ENCODE assay signal across 30 cellular contexts in the genomic region with DNA sequence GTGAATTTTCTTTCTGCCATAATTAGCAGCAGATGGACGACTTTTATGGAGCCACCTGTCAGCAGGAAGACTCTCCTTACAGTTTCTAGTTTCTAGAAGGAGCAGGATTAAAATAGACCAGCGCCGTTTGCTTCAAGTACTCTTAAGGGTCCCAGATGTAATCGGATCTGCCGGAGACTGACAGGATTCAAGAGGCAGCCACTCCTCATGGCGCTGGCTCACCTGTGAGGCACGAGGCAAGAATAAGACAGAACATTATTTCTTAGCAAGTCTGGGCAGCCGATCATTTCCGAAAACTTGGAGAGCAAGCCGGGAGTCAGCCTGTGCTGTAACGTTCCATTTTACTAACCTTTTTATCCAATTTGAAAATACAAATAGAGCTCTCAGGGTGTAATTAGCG.
DNase-seq lines count a peak whose midpoint lies in the region; ATAC-seq, FAIRE-seq and TF ChIP-seq lines count a peak whose summit lies in the region.
"Had no signal": no experiment of that assay in that cellular context is flagged by ENCODE, and none has a peak within 500 bp of the region (broad histone marks: within the 10 kb centered on the region; RNA-seq: fewer than 3 reads in every experiment).

No MANE protein-coding gene starts in this region.

- H3K4me3 ChIP-seq in keratinocyte (ENCODE audit: control insufficient read depth in 2 of 3, extremely low read depth in 1 of 3, insufficient read depth in 2 of 3, low read depth in 1 of 3, low read length in 3 of 3): no peak overlapping the region
- no peak overlapping the region for H3K4me3 ChIP-seq in kidney (ENCODE audit: low read length in 2 of 2)
- H3K4me3 ChIP-seq: BLaER1, breast epithelium, colonic mucosa, uterus had no signal

- peak overlapping the region; percentile 39 for H3K4me2 ChIP-seq in keratinocyte (ENCODE audit: control insufficient read depth, extremely low read depth, insufficient read depth, low read depth, low read length)
- H3K4me2 ChIP-seq: BLaER1 had no signal

- H3K36me3 ChIP-seq in keratinocyte (ENCODE audit: control insufficient read depth in 2 of 2, extremely low read depth in 1 of 2, insufficient read depth in 2 of 2, low read length in 2 of 2): no peaks in the 10 kb centered on the region
- no peaks in the 10 kb centered on the region for H3K36me3 ChIP-seq in kidney (ENCODE audit: control insufficient read depth in 1 of 2, insufficient read depth in 2 of 2, low read length in 2 of 2)
- H3K36me3 ChIP-seq: BLaER1, breast epithelium, colonic mucosa, uterus had no signal

- intact Hi-C loops in kidney (cut with DNase I): no loop called here

- H3K9me1 ChIP-seq in keratinocyte (ENCODE audit: control insufficient read depth, extremely low read depth, insufficient read depth, low read length): no peaks in the 10 kb centered on the region

- FAIRE-seq in keratinocyte (lab: Jason Lieb, UNC) (peak; percentile 39), kidney (lab: Jason Lieb, UNC) (no peak)

- no peaks in the 10 kb centered on the region for H4K20me1 ChIP-seq in keratinocyte (ENCODE audit: control insufficient read depth, extremely low read depth, insufficient read depth, low read length)
- H4K20me1 ChIP-seq: BLaER1 had no signal

- H3K9ac ChIP-seq in keratinocyte (ENCODE audit: control insufficient read depth, extremely low read depth, insufficient read depth, low read length) (no peak overlapping the region), kidney (ENCODE audit: low read length in 2 of 2) (no peak overlapping the region)
- H3K9ac ChIP-seq: BLaER1 had no signal

- no peak for TF ChIP-seq CTCF in keratinocyte (optimal IDR thresholded peaks at IDR 0.05 in 1 of 3, IDR thresholded peaks at IDR 0.05 in 1 of 3, conservative IDR thresholded peaks at IDR 0.05 in 1 of 3; ENCODE audit: extremely low read depth in 1 of 3, insufficient read depth in 2 of 3, low read length in 3 of 3)
- TF ChIP-seq CTCF in kidney (IDR thresholded peaks at IDR 0.05; ENCODE audit: borderline replicate concordance, extremely low read depth, insufficient read depth): no peak

- H3K27ac ChIP-seq in keratinocyte (ENCODE audit: control insufficient read depth, insufficient read depth, low read length) (no peak overlapping the region), kidney (ENCODE audit: low read depth in 2 of 2, low read length in 2 of 2) (no peak overlapping the region)
- H3K27ac ChIP-seq: BLaER1, breast epithelium, colonic mucosa, foreskin keratinocyte, uterus had no signal

- H3K27me3 ChIP-seq in keratinocyte (ENCODE audit: control insufficient read depth, extremely low read depth, insufficient read depth, low read length): no peaks in the 10 kb centered on the region
- H3K27me3 ChIP-seq: BLaER1, breast epithelium, colonic mucosa, uterus had no signal

- no peaks in the 10 kb centered on the region for H3K9me3 ChIP-seq in keratinocyte (ENCODE audit: control insufficient read depth, low read depth, low read length)
- H3K9me3 ChIP-seq in kidney (ENCODE audit: control insufficient read depth in 1 of 2, low read length in 2 of 2): no peaks in the 10 kb centered on the region
- H3K9me3 ChIP-seq: BLaER1, breast epithelium, colonic mucosa, uterus had no signal

- no peaks in the 10 kb centered on the region for H3K4me1 Mint-ChIP-seq in activated naive CD8-positive, alpha-beta T cell treated with anti-CD3 and anti-CD28 coated beads, Interleukin-2, amount 50 U/mL, for 24 hours
- H3K4me1 Mint-ChIP-seq: activated CD4-positive, alpha-beta T cell treated with anti-CD3 and anti-CD28 coated beads, Interleukin-2, amount 10 ng/mL, durations not matched to agents 7 days and 5 days; activated CD8-positive, alpha-beta memory T cell treated with anti-CD3 and anti-CD28 coated beads, Interleukin-2, amount 10 ng/mL, durations not matched to agents 7 days and 5 days; activated naive CD4-positive, alpha-beta T cell treated with anti-CD3 and anti-CD28 coated beads, Interleukin-2, amount 10 ng/mL, durations not matched to agents 7 days and 5 days; immature natural killer cell; naive thymus-derived CD4-positive, alpha-beta T cell; stimulated activated naive B cell treated with anti-CD40 and anti-IgM and Interleukin-4, amounts not matched to agents 10 μg/mL and 1 μg/mL and 100 μg/mL, for 72 hours had no signal

- no peak overlapping the region for H3K27ac Mint-ChIP-seq in activated naive CD8-positive, alpha-beta T cell treated with anti-CD3 and anti-CD28 coated beads, Interleukin-2, amount 50 U/mL, for 24 hours
- H3K27ac Mint-ChIP-seq: activated CD4-positive, alpha-beta T cell treated with anti-CD3 and anti-CD28 coated beads, Interleukin-2, amount 10 ng/mL, durations not matched to agents 7 days and 5 days; activated CD8-positive, alpha-beta memory T cell treated with anti-CD3 and anti-CD28 coated beads, Interleukin-2, amount 10 ng/mL, durations not matched to agents 7 days and 5 days; activated naive CD4-positive, alpha-beta T cell treated with anti-CD3 and anti-CD28 coated beads, Interleukin-2, amount 10 ng/mL, durations not matched to agents 7 days and 5 days; activated T-cell treated with anti-CD3 and anti-CD28 coated beads, Interleukin-2, amount 50 U/mL, for 72 hours; effector memory CD8-positive, alpha-beta T cell; immature natural killer cell; mesothelial cell of epicardium; naive thymus-derived CD4-positive, alpha-beta T cell; stimulated activated naive B cell treated with anti-CD40 and anti-IgM and Interleukin-4, amounts not matched to agents 10 μg/mL and 1 μg/mL and 100 μg/mL, for 72 hours had no signal

- H2AFZ ChIP-seq in keratinocyte (ENCODE audit: control insufficient read depth, low read length): peak overlapping the region; percentile 41

- DNase-seq in DMS 273 (lab: John Stamatoyannopoulos, UW; ENCODE audit: unreplicated experiment): peak; percentile 81
- peak; percentile 68 to 94 (median 87) for DNase-seq in NCI-H1417 (lab: John Stamatoyannopoulos, UW)
- DNase-seq in NCI-H2227 (lab: John Stamatoyannopoulos, UW; ENCODE audit: unreplicated experiment): peak; percentile 41
- DNase-seq in keratinocyte (ENCODE audit: low read depth, low spot score): no peak
- DNase-seq in activated naive CD8-positive, alpha-beta T cell treated with anti-CD3 and anti-CD28 coated beads, Interleukin-2, amount 50 U/mL, for 24 hours: no peak
- DNase-seq in NCI-H2081 treated with DMSO at 0.1 percent for 48 hours (lab: John Stamatoyannopoulos, UW): no peak
- no peak for DNase-seq in DMS114 treated with DMSO at 0.1 percent for 48 hours (lab: John Stamatoyannopoulos, UW; ENCODE audit: unreplicated experiment)
- no peak for DNase-seq in kidney
- DNase-seq: ACHN; activated CD4-positive, alpha-beta T cell treated with anti-CD3 and anti-CD28 coated beads, Interleukin-2, amount 10 ng/mL, durations not matched to agents 7 days and 5 days; activated CD8-positive, alpha-beta memory T cell treated with anti-CD3 and anti-CD28 coated beads, Interleukin-2, amount 10 ng/mL, durations not matched to agents 7 days and 5 days; activated naive CD4-positive, alpha-beta T cell treated with anti-CD3 and anti-CD28 coated beads, Interleukin-2, amount 10 ng/mL, durations not matched to agents 7 days and 5 days; activated T-cell treated with anti-CD3 and anti-CD28 coated beads, Interleukin-2, amount 50 U/mL, for 72 hours; amygdala; colonic mucosa; effector memory CD8-positive, alpha-beta T cell; EL; immature natural killer cell; left ventricle myocardium superior; naive thymus-derived CD4-positive, alpha-beta T cell; NCI-H446; stimulated activated CD4-positive, alpha-beta T cell treated with anti-CD3 and anti-CD28 coated beads, Interleukin-2, amount 100 ng/mL, for 48 hours; stimulated activated naive B cell treated with anti-CD40 and anti-IgM and Interleukin-4, amounts not matched to agents 10 μg/mL and 1 μg/mL and 100 μg/mL, for 72 hours; uterus had no signal

- H3K4me3 Mint-ChIP-seq in activated naive CD8-positive, alpha-beta T cell treated with anti-CD3 and anti-CD28 coated beads, Interleukin-2, amount 50 U/mL, for 24 hours: no peak overlapping the region
- H3K4me3 Mint-ChIP-seq: activated CD4-positive, alpha-beta T cell treated with anti-CD3 and anti-CD28 coated beads, Interleukin-2, amount 10 ng/mL, durations not matched to agents 7 days and 5 days; activated CD8-positive, alpha-beta memory T cell treated with anti-CD3 and anti-CD28 coated beads, Interleukin-2, amount 10 ng/mL, durations not matched to agents 7 days and 5 days; activated naive CD4-positive, alpha-beta T cell treated with anti-CD3 and anti-CD28 coated beads, Interleukin-2, amount 10 ng/mL, durations not matched to agents 7 days and 5 days; activated T-cell treated with anti-CD3 and anti-CD28 coated beads, Interleukin-2, amount 50 U/mL, for 72 hours; effector memory CD8-positive, alpha-beta T cell; immature natural killer cell; mesothelial cell of epicardium; naive thymus-derived CD4-positive, alpha-beta T cell; stimulated activated naive B cell treated with anti-CD40 and anti-IgM and Interleukin-4, amounts not matched to agents 10 μg/mL and 1 μg/mL and 100 μg/mL, for 72 hours had no signal

- H3K27me3 Mint-ChIP-seq in activated naive CD8-positive, alpha-beta T cell treated with anti-CD3 and anti-CD28 coated beads, Interleukin-2, amount 50 U/mL, for 24 hours: peaks cover 12% of the 10 kb centered on the region

- peaks cover 7% of the 10 kb centered on the region for H3K4me1 ChIP-seq in keratinocyte (ENCODE audit: control insufficient read depth, extremely low read depth, insufficient read depth, low read length)
- no peaks in the 10 kb centered on the region for H3K4me1 ChIP-seq in kidney (ENCODE audit: control insufficient read depth in 1 of 2, insufficient read depth in 1 of 2, low read depth in 1 of 2, low read length in 2 of 2)
- H3K4me1 ChIP-seq: breast epithelium, colonic mucosa, uterus had no signal

- no peaks in the 10 kb centered on the region for H3K36me3 Mint-ChIP-seq in activated naive CD8-positive, alpha-beta T cell treated with anti-CD3 and anti-CD28 coated beads, Interleukin-2, amount 50 U/mL, for 24 hours (ENCODE audit: low read depth)
- H3K36me3 Mint-ChIP-seq: activated CD8-positive, alpha-beta memory T cell treated with anti-CD3 and anti-CD28 coated beads, Interleukin-2, amount 10 ng/mL, durations not matched to agents 7 days and 5 days; activated naive CD4-positive, alpha-beta T cell treated with anti-CD3 and anti-CD28 coated beads, Interleukin-2, amount 10 ng/mL, durations not matched to agents 7 days and 5 days; immature natural killer cell; mesothelial cell of epicardium; naive thymus-derived CD4-positive, alpha-beta T cell; stimulated activated naive B cell treated with anti-CD40 and anti-IgM and Interleukin-4, amounts not matched to agents 10 μg/mL and 1 μg/mL and 100 μg/mL, for 72 hours had no signal

- no peaks in the 10 kb centered on the region for H3K79me2 ChIP-seq in keratinocyte (ENCODE audit: control insufficient read depth, insufficient read depth, low read length)

- ATAC-seq in activated naive CD8-positive, alpha-beta T cell treated with anti-CD3 and anti-CD28 coated beads, Interleukin-2, amount 50 U/mL, for 24 hours: no peak
- ATAC-seq: activated CD8-positive, alpha-beta memory T cell treated with anti-CD3 and anti-CD28 coated beads, Interleukin-2, amount 10 ng/mL, durations not matched to agents 7 days and 5 days; activated T-cell treated with anti-CD3 and anti-CD28 coated beads, Interleukin-2, amount 50 U/mL, for 72 hours; effector memory CD8-positive, alpha-beta T cell; esophagus mucosa; foreskin keratinocyte; HCT116; left ventricle myocardium superior; naive thymus-derived CD4-positive, alpha-beta T cell; stimulated activated naive B cell treated with anti-CD40 and anti-IgM and Interleukin-4, amounts not matched to agents 10 μg/mL and 1 μg/mL and 100 μg/mL, for 72 hours had no signal

- dilution Hi-C loops in keratinocyte (cut with MboI; ENCODE audit: extremely low pct_ligation_motif_present, low sequenced_read_pairs): no loop called here

- no peaks in the 10 kb centered on the region for H3K9me3 Mint-ChIP-seq in activated naive CD8-positive, alpha-beta T cell treated with anti-CD3 and anti-CD28 coated beads, Interleukin-2, amount 50 U/mL, for 24 hours
- H3K9me3 Mint-ChIP-seq: activated CD4-positive, alpha-beta T cell treated with anti-CD3 and anti-CD28 coated beads, Interleukin-2, amount 10 ng/mL, durations not matched to agents 7 days and 5 days; activated naive CD4-positive, alpha-beta T cell treated with anti-CD3 and anti-CD28 coated beads, Interleukin-2, amount 10 ng/mL, durations not matched to agents 7 days and 5 days; effector memory CD8-positive, alpha-beta T cell; immature natural killer cell; mesothelial cell of epicardium; stimulated activated naive B cell treated with anti-CD40 and anti-IgM and Interleukin-4, amounts not matched to agents 10 μg/mL and 1 μg/mL and 100 μg/mL, for 72 hours had no signal

Comparison
In these comparisons a context has a peak if more than half of its experiments do, and no peak if none do; other contexts are left out.
1. DNase-seq: peak in DMS 273 (single experiment), NCI-H1417 (3 of 3) and NCI-H2227 (single experiment); none in keratinocyte (single experiment), activated naive CD8-positive, alpha-beta T cell treated with anti-CD3 and anti-CD28 coated beads, Interleukin-2, amount 50 U/mL, for 24 hours (single experiment), NCI-H2081 treated with DMSO at 0.1 percent for 48 hours (single experiment), DMS114 treated with DMSO at 0.1 percent for 48 hours (single experiment) and kidney (single experiment).